In the genomic region with DNA sequence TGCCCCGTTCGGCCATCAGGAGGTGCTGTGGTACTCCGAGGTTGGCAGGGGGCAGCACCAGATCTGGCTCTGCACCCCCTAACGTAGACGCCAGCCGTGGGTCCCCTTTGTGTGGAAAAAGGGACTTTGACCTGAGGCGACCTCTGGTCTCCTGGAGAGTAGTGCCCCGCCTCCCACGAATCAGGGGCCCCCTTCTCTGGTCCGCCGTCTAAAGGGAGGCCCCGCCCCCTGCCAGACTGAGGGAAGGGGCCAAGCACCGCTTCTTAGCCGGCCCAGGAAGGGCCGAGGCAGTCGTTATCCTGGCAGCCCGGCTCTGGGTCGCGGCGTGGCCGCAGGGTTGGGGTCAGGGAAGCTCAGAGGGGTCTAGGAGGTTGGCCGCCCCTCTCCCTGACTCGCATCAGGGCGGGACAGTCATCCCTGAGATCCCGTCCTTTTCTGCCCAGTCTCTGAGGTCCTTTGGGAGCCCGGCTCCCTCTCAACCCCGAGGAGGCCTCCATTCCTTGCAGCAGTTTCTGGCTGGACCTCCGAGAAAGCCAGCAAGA, we compare ENCODE assay signal across 1 cellular context.
A peak's percentile ranks its signal among the peaks of the same experiment; 100 is the strongest.
TF ChIP-seq lines count a peak whose summit lies in the region.

No MANE protein-coding gene starts in this region.

TF ChIP-seq in HepG2, 621 proteins besides CTCF, POLR2A, EP300 and RAD21 (continued from another document and continues in another):
- TF ChIP-seq ZNF362 (CRISPR knock-in tag; IDR thresholded peaks at IDR 0.05; ENCODE audit: borderline replicate concordance) (peak; percentile 53; the same call in 1 of the 2 replicates), BORCS8-MEF2B (CRISPR knock-in tag; IDR thresholded peaks at IDR 0.05) (0 out of 2 replicates have a peak, but pooled peaks have one; percentile 7), HDAC2 (CRISPR knock-in tag; IDR thresholded peaks at IDR 0.05) (peak; percentile 43; the same call in 1 of the 2 replicates), ZNF296 (CRISPR knock-in tag; conservative IDR thresholded peaks at IDR 0.05) (no peak), TIGD3 (CRISPR knock-in tag; IDR thresholded peaks at IDR 0.05; ENCODE audit: borderline replicate concordance) (0 out of 2 replicates have a peak, but pooled peaks have one; percentile 79), ZNF678 (CRISPR knock-in tag; IDR thresholded peaks at IDR 0.05) (no peak), ZNF598 (CRISPR knock-in tag; IDR thresholded peaks at IDR 0.05; ENCODE audit: borderline replicate concordance) (no peak), XRCC5 (optimal IDR thresholded peaks at IDR 0.05; ENCODE audit: low read length) (peak; percentile 15), ZNF367 (CRISPR knock-in tag; IDR thresholded peaks at IDR 0.05; ENCODE audit: borderline replicate concordance) (no peak), ZC3H4 (CRISPR knock-in tag; IDR thresholded peaks at IDR 0.05; ENCODE audit: borderline replicate concordance) (no peak), ZBTB40 (IDR thresholded peaks at IDR 0.05) (no peak), ZBTB40 (CRISPR knock-in tag; IDR thresholded peaks at IDR 0.05) (no peak), IKZF4 (CRISPR knock-in tag; IDR thresholded peaks at IDR 0.05; ENCODE audit: borderline replicate concordance, low read depth, not compliant biosample characterization) (no peak), ZFX (CRISPR knock-in tag; IDR thresholded peaks at IDR 0.05; ENCODE audit: low read depth) (no peak; the same call in 1 of the 2 replicates), DNMT1 (CRISPR knock-in tag; IDR thresholded peaks at IDR 0.05) (no peak), POGZ (CRISPR knock-in tag; IDR thresholded peaks at IDR 0.05) (no peak; the same call in 1 of the 2 replicates), ZNF670 (CRISPR knock-in tag; IDR thresholded peaks at IDR 0.05; ENCODE audit: borderline replicate concordance) (no peak), WIZ (CRISPR knock-in tag; IDR thresholded peaks at IDR 0.05) (no peak), ZNF333 (CRISPR knock-in tag; IDR thresholded peaks at IDR 0.05; ENCODE audit: borderline replicate concordance) (peak; percentile 51; the same call in 1 of the 2 replicates), ESRRA (CRISPR knock-in tag; IDR thresholded peaks at IDR 0.05; ENCODE audit: low read depth) (peak; percentile 37; the same call in 1 of the 2 replicates), ASH2L (IDR thresholded peaks at IDR 0.05; ENCODE audit: insufficient read length, low read depth, low read length) (peak; percentile 22), SAFB2 (CRISPR knock-in tag; IDR thresholded peaks at IDR 0.05; ENCODE audit: borderline replicate concordance, low read depth) (no peak), KLF13 (CRISPR knock-in tag; IDR thresholded peaks at IDR 0.05) (no peak), MNT (IDR thresholded peaks at IDR 0.05) (no peak), ZNF317 (CRISPR knock-in tag; IDR thresholded peaks at IDR 0.05) (0 out of 2 replicates have a peak, but pooled peaks have one; percentile 30), ZNF770 (CRISPR knock-in tag; IDR thresholded peaks at IDR 0.05) (peak; percentile 10; the same call in 1 of the 2 replicates), GLI4 (CRISPR knock-in tag; IDR thresholded peaks at IDR 0.05; ENCODE audit: borderline replicate concordance) (no peak), ZNF781 (CRISPR knock-in tag; IDR thresholded peaks at IDR 0.05; ENCODE audit: borderline replicate concordance, not compliant biosample characterization) (peak; percentile 67), MATR3 (CRISPR knock-in tag; IDR thresholded peaks at IDR 0.05) (no peak), MEF2D (CRISPR knock-in tag; IDR thresholded peaks at IDR 0.05) (peak; percentile 60; the same call in 1 of the 2 replicates), ARNT2 (CRISPR knock-in tag; IDR thresholded peaks at IDR 0.05; ENCODE audit: low read depth) (no peak), SMAD1 (CRISPR knock-in tag; IDR thresholded peaks at IDR 0.05; ENCODE audit: borderline replicate concordance, low read depth) (no peak), ZNF562 (CRISPR knock-in tag; IDR thresholded peaks at IDR 0.05; ENCODE audit: borderline replicate concordance) (no peak), NR2F6 (IDR thresholded peaks at IDR 0.05) (peak; percentile 57; the same call in 1 of the 2 replicates), NR2F6 (CRISPR knock-in tag; IDR thresholded peaks at IDR 0.05) (peak; percentile 71), ZNF430 (CRISPR knock-in tag; IDR thresholded peaks at IDR 0.05) (peak; percentile 61; the same call in 1 of the 2 replicates), ZBTB34 (CRISPR knock-in tag; IDR thresholded peaks at IDR 0.05) (no peak), ZMYM3 (CRISPR knock-in tag; IDR thresholded peaks at IDR 0.05) (peak; percentile 61), CERS6 (CRISPR knock-in tag; IDR thresholded peaks at IDR 0.05) (no peak), ETV6 (CRISPR knock-in tag; conservative IDR thresholded peaks at IDR 0.05) (no peak), NFIC (IDR thresholded peaks at IDR 0.05; ENCODE audit: low read length) (no peak)
- TF ChIP-seq, protein P1, sequence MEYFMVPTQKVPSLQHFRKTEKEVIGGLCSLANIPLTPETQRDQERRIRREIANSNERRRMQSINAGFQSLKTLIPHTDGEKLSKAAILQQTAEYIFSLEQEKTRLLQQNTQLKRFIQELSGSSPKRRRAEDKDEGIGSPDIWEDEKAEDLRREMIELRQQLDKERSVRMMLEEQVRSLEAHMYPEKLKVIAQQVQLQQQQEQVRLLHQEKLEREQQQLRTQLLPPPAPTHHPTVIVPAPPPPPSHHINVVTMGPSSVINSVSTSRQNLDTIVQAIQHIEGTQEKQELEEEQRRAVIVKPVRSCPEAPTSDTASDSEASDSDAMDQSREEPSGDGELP (IDR thresholded peaks at IDR 0.05; ENCODE audit: borderline replicate concordance, low read depth): 0 out of 2 replicates have a peak, but pooled peaks have one; percentile 15
